In the genomic region with DNA sequence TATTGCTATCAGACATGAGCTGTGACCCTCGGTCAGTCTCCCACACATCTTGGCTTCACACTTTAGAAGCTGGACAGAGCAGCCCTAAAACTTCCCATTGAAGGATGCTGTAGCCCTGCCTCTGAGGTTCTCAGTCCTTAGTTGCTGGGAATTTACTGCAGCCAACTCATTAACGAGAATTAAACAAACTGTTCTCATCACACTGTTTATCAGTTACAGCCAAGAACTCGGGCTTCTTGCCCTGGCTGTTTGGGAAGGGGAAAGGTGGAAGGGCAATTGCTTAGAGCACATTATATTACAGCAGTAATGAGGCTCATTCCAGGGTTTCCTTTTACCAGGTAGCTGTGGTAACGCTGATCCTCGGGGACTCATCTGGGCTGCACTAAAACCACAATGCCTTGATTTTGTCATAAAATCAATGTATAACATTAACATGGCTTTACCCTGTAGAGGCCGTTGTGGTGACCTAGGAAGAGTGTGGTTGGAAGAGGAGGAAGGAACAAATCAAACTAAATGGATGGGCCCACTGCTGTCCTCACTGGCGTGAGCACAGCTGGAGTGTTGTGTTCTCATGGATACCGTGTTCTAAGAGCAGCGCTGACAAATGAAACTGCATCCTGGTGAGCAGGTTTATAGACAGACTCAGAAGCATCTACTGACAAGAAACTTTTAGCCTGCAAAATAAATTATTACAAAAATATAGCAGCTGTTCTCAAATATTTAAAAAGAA, we compare ENCODE assay signal across 13 cellular contexts.
DNase-seq lines count a peak whose midpoint lies in the region; ATAC-seq and TF ChIP-seq lines count a peak whose summit lies in the region.
"Had no signal": no experiment of that assay in that cellular context is flagged by ENCODE, and none has a peak within 500 bp of the region (broad histone marks: within the 10 kb centered on the region; RNA-seq: fewer than 3 reads in every experiment).

No MANE protein-coding gene starts in this region.

- peak; percentile 25 for DNase-seq in DMS 273 (lab: John Stamatoyannopoulos, UW; ENCODE audit: unreplicated experiment)
- DNase-seq in DMS 273 treated with DMSO at 0.1 percent for 48 hours (lab: John Stamatoyannopoulos, UW), result no peak
- DNase-seq in colonic mucosa, result no peak
- peak; percentile 75 for DNase-seq in mesenchymal stem cell
- peak; percentile 61 for DNase-seq in testis
- no peak for DNase-seq in SIG-M5 treated with dmso at 0.1 percent for 504 hours (lab: John Stamatoyannopoulos, UW; ENCODE audit: unreplicated experiment)
- no peak for DNase-seq in GOT3 (lab: John Stamatoyannopoulos, UW)
- DNase-seq: activated naive CD4-positive, alpha-beta T cell treated with anti-CD3 and anti-CD28 coated beads for 36 hours; cerebellar nuclear complex; erythroblast; NCI-H446 had no signal

- no peak overlapping the region for H2AFZ ChIP-seq in mesenchymal stem cell (ENCODE audit: low read depth, low read length)

- no peak overlapping the region for H2BK15ac ChIP-seq in mesenchymal stem cell (ENCODE audit: low read depth, poor library complexity, severe bottlenecking)

- H3K14ac ChIP-seq in mesenchymal stem cell (ENCODE audit: low read length in 2 of 2), result no peak overlapping the region

- H3K36me3 ChIP-seq in colonic mucosa (no peaks in the 10 kb centered on the region), mesenchymal stem cell (ENCODE audit: control insufficient read depth in 1 of 2, insufficient read depth in 2 of 2, low read depth in 1 of 2, low read length in 2 of 2) (no peaks in the 10 kb centered on the region), testis (ENCODE audit: low read depth, missing control alignments) (no peaks in the 10 kb centered on the region)

- H4K91ac ChIP-seq in mesenchymal stem cell (ENCODE audit: low read length), result no peak overlapping the region

- ATAC-seq in HG03432 (IDR thresholded peaks at IDR 0.05; ENCODE audit: unreplicated experiment), result no peak

- H3K9ac ChIP-seq in colonic mucosa (ENCODE audit: low read depth in 2 of 2, low read length in 2 of 2) (no peak overlapping the region), mesenchymal stem cell (ENCODE audit: low read length) (no peak overlapping the region)

- H3K9me3 ChIP-seq in colonic mucosa, result no peaks in the 10 kb centered on the region
- H3K9me3 ChIP-seq in mesenchymal stem cell (ENCODE audit: control insufficient read depth, low read length), result no peaks in the 10 kb centered on the region
- H3K9me3 ChIP-seq in testis, result no peaks in the 10 kb centered on the region

- no peak overlapping the region for H3K23ac ChIP-seq in mesenchymal stem cell (ENCODE audit: low read length in 2 of 2)

- H3K4me1 ChIP-seq in colonic mucosa (no peaks in the 10 kb centered on the region), mesenchymal stem cell (ENCODE audit: control insufficient read depth, insufficient read depth, low read depth, low read length) (peaks cover 3% of the 10 kb centered on the region), testis (peaks cover 17% of the 10 kb centered on the region)

- no peak for TF ChIP-seq POLR2A in testis (IDR thresholded peaks at IDR 0.05)

- H3K27ac ChIP-seq in colonic mucosa (peak overlapping the region; percentile 22), mesenchymal stem cell (ENCODE audit: low read length, poor library complexity, severe bottlenecking) (no peak overlapping the region), testis (peak overlapping the region in 1 of 2 donors; percentile 48)
- H3K27ac ChIP-seq: 22Rv1 had no signal

- no peak overlapping the region for H2AK5ac ChIP-seq in mesenchymal stem cell (ENCODE audit: low read length, severe bottlenecking)

- WGBS in mesenchymal stem cell, result 18% methylated on average over 7 of the region's 9 CpGs
- WGBS in testis, 2 donors, result 35 to 45% methylated on average over 9 of the region's 9 CpGs

- no peak overlapping the region for H3K4ac ChIP-seq in mesenchymal stem cell (ENCODE audit: low read depth in 1 of 2, low read length in 2 of 2)

- no peak overlapping the region for H4K8ac ChIP-seq in mesenchymal stem cell (ENCODE audit: low read length)

- H2BK5ac ChIP-seq in mesenchymal stem cell (ENCODE audit: low read depth, low read length, poor library complexity, severe bottlenecking), result no peak overlapping the region

- no peak overlapping the region for H2BK120ac ChIP-seq in mesenchymal stem cell (ENCODE audit: low read depth, low read length)

- intact Hi-C loops in colonic mucosa (cut with DNase I), result no loop called here
- intact Hi-C loops in testis (cut with DNase I; ENCODE audit: low total_unique reads), result no loop called here

- TF ChIP-seq CTCF in colonic mucosa (IDR thresholded peaks at IDR 0.05) (no peak), testis (IDR thresholded peaks at IDR 0.05) (no peak)

- H3K79me1 ChIP-seq in mesenchymal stem cell (replicated peaks; ENCODE audit: low read length, poor library complexity, severe bottlenecking), result no peaks in the 10 kb centered on the region

- no peak overlapping the region for H3K4me2 ChIP-seq in mesenchymal stem cell (ENCODE audit: low read length, poor library complexity, severe bottlenecking)

- H2BK12ac ChIP-seq in mesenchymal stem cell (ENCODE audit: low read length in 2 of 2), result peak overlapping the region in 1 of 2 experiments; percentile 66

- no peak overlapping the region for H3K18ac ChIP-seq in mesenchymal stem cell (ENCODE audit: low read depth in 1 of 2, low read length in 2 of 2)

- H3K27me3 ChIP-seq in colonic mucosa (no peaks in the 10 kb centered on the region), mesenchymal stem cell (ENCODE audit: control insufficient read depth in 1 of 2, insufficient read depth in 1 of 2, low read length in 2 of 2) (no peaks in the 10 kb centered on the region), testis (no peaks in the 10 kb centered on the region)

- no peak overlapping the region for H3K4me3 ChIP-seq in colonic mucosa
- H3K4me3 ChIP-seq in mesenchymal stem cell (ENCODE audit: insufficient read depth in 1 of 2, low read depth in 1 of 2, low read length in 2 of 2), result no peak overlapping the region
- H3K4me3 ChIP-seq in testis, result no peak overlapping the region

Comparison
In these comparisons a context has a peak if more than half of its experiments do, and no peak if none do; other contexts are left out.
1. DNase-seq: peak in DMS 273 (single experiment), mesenchymal stem cell (single experiment) and testis (single experiment); none in DMS 273 treated with DMSO at 0.1 percent for 48 hours (single experiment), colonic mucosa (single experiment), SIG-M5 treated with dmso at 0.1 percent for 504 hours (single experiment) and GOT3 (single experiment).